Comparison of ENCODE assay signal across 15 cellular contexts in the genomic region with DNA sequence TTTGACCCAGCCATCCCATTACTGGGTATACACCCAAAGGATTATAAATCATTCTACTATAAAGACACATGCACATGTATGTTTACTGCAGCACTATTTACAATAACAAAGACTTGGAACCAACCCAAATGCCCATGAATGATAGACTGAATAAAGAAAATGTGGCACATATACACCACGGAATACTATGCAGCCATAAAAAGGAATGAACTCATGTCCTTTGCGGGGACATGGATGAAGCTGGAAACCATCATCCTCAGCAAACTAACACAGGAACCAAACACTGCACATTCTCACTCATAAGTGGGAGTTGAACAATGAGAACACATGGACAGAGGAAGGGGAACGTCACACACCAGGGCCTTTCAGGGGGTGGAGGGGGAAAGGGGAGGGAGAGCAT. TPM values are rescaled to one million over a fixed set of nuclear protein-coding genes. Genes with fewer than 3 reads are reported as not detected.
"Had no signal": no experiment of that assay in that cellular context is flagged by ENCODE, and none has a peak within 500 bp of the region (broad histone marks: within the 10 kb centered on the region; RNA-seq: fewer than 3 reads in every experiment).

No MANE protein-coding gene starts in this region.

RNA-seq across cellular contexts. Expression of a gene that starts 22.6 kb away (rescaled TPM):
- total RNA-seq: kidney epithelial cell, myocyte had no signal
- polyA plus RNA-seq: immature natural killer cell; naive thymus-derived CD4-positive, alpha-beta T cell had no signal

RNA-seq across cellular contexts. Expression of a gene that starts 28.8 kb away (rescaled TPM):
- total RNA-seq: kidney; kidney epithelial cell; left lobe of liver; left ventricle myocardium inferior; left ventricle myocardium superior; lower leg skin; lower lobe of right lung; lung microvascular endothelial cell; mammary epithelial cell; mesothelial cell of epicardium; mononuclear cell; myocyte; naive thymus-derived CD4-positive, alpha-beta T cell had no signal
- polyA plus RNA-seq: immature natural killer cell; keratinocyte; mammary epithelial cell; naive thymus-derived CD4-positive, alpha-beta T cell had no signal
